9 cellular contexts compared by ENCODE assay signal in genomic region chr2:121479882-121480522, GRCh38. TPM values are rescaled to one million over a fixed set of nuclear protein-coding genes. Genes with fewer than 3 reads are reported as not detected.
A peak's percentile ranks its signal among the peaks of the same experiment; 100 is the strongest.
DNase-seq lines count a peak whose midpoint lies in the region; ATAC-seq and TF ChIP-seq lines count a peak whose summit lies in the region.
"Had no signal": no experiment of that assay in that cellular context is flagged by ENCODE, and none has a peak within 500 bp of the region (broad histone marks: within the 10 kb centered on the region; RNA-seq: fewer than 3 reads in every experiment).

No MANE protein-coding gene starts in this region.

- H3K27me3 ChIP-seq in Peyer's patch (no peaks in the 10 kb centered on the region), right cardiac atrium (ENCODE audit: control insufficient read depth, insufficient read depth) (no peaks in the 10 kb centered on the region)
- H3K27me3 ChIP-seq: neutrophil had no signal

- ATAC-seq in Right ventricle myocardium inferior (peak; percentile 47), right cardiac atrium (peak; percentile 56 to 68), GM21367 (IDR thresholded peaks at IDR 0.05; ENCODE audit: unreplicated experiment) (no peak)

- H3K4me1 ChIP-seq in Peyer's patch (peaks cover 0 to 35% (median 0%) of the 10 kb centered on the region in 4 donors), right cardiac atrium (ENCODE audit: control insufficient read depth, insufficient read depth, low read length) (peaks cover 13% of the 10 kb centered on the region)

- peaks cover 9% of the 10 kb centered on the region for H3K36me3 Mint-ChIP-seq in activated T-helper 1 cell treated with anti-CD3 and anti-CD28 coated beads, Interleukin-12 subunit alpha, Interleukin-12 subunit beta, Interleukin-2, Interleukin-4 antibody, amounts not matched to agents 30 ng/mL and 10 ng/mL and 1 ng/mL, durations not matched to agents 14 hours and 24 hours and 36 hours (ENCODE audit: low read depth)

- 47% methylated on average over 8 of the region's 8 CpGs for WGBS in right cardiac atrium

- H3K36me3 ChIP-seq in Peyer's patch: no peaks in the 10 kb centered on the region

- H3K4me3 ChIP-seq in Peyer's patch (no peak overlapping the region), right cardiac atrium (ENCODE audit: low read length) (no peak overlapping the region)

- intact Hi-C loops in Right ventricle myocardium inferior (cut with DNase I): loop anchor here (5.0 kb wide), 1 partner anchor 47 kb away; no protein-coding TSS in a partner anchor
- intact Hi-C loops in cardiac septum (cut with DNase I): no loop called here
- intact Hi-C loops in right cardiac atrium (cut with DNase I): no loop called here
- intact Hi-C loops in activated T-helper 1 cell treated with anti-CD3 and anti-CD28 coated beads, Interleukin-12 subunit alpha, Interleukin-12 subunit beta, Interleukin-2, Interleukin-4 antibody, amounts not matched to agents 30 ng/mL and 10 ng/mL and 1 ng/mL, durations not matched to agents 14 hours and 24 hours and 36 hours (cut with micrococcal nuclease): no loop called here

- no peaks in the 10 kb centered on the region for H3K9me3 Mint-ChIP-seq in activated T-helper 1 cell treated with anti-CD3 and anti-CD28 coated beads, Interleukin-12 subunit alpha, Interleukin-12 subunit beta, Interleukin-2, Interleukin-4 antibody, amounts not matched to agents 30 ng/mL and 10 ng/mL and 1 ng/mL, durations not matched to agents 14 hours and 24 hours and 36 hours

- no peak overlapping the region for H3K27ac Mint-ChIP-seq in activated T-helper 1 cell treated with anti-CD3 and anti-CD28 coated beads, Interleukin-12 subunit alpha, Interleukin-12 subunit beta, Interleukin-2, Interleukin-4 antibody, amounts not matched to agents 30 ng/mL and 10 ng/mL and 1 ng/mL, durations not matched to agents 14 hours and 24 hours and 36 hours

- no peak overlapping the region for H3K4me3 Mint-ChIP-seq in activated T-helper 1 cell treated with anti-CD3 and anti-CD28 coated beads, Interleukin-12 subunit alpha, Interleukin-12 subunit beta, Interleukin-2, Interleukin-4 antibody, amounts not matched to agents 30 ng/mL and 10 ng/mL and 1 ng/mL, durations not matched to agents 14 hours and 24 hours and 36 hours

- H3K27me3 Mint-ChIP-seq in activated T-helper 1 cell treated with anti-CD3 and anti-CD28 coated beads, Interleukin-12 subunit alpha, Interleukin-12 subunit beta, Interleukin-2, Interleukin-4 antibody, amounts not matched to agents 30 ng/mL and 10 ng/mL and 1 ng/mL, durations not matched to agents 14 hours and 24 hours and 36 hours (ENCODE audit: insufficient read depth): no peaks in the 10 kb centered on the region

- peak in 4 of 6 experiments; percentile 28 to 63 (median 44) for TF ChIP-seq CTCF in Peyer's patch (IDR thresholded peaks at IDR 0.05)

- no peak for TF ChIP-seq POLR2A in Peyer's patch (IDR thresholded peaks at IDR 0.05)

- no peak for DNase-seq in Right ventricle myocardium inferior (ENCODE audit: missing footprints)
- no peak for DNase-seq in cardiac septum (ENCODE audit: low spot score)
- DNase-seq in Peyer's patch: peak in 2 of 3 donors; percentile 60 to 75
- peak in 2 of 3 donors; percentile 20 to 46 for DNase-seq in right cardiac atrium
- DNase-seq in activated gamma-delta T cell (lab: John Stamatoyannopoulos, UW): no peak
- no peak for DNase-seq in activated T-helper 1 cell treated with anti-CD3 and anti-CD28 coated beads, Interleukin-12 subunit alpha, Interleukin-12 subunit beta, Interleukin-2, Interleukin-4 antibody, amounts not matched to agents 30 ng/mL and 10 ng/mL and 1 ng/mL, durations not matched to agents 14 hours and 24 hours and 36 hours (ENCODE audit: low spot score)
- DNase-seq in activated naive CD4-positive, alpha-beta T cell (lab: John Stamatoyannopoulos, UW): no peak

- H3K27ac ChIP-seq in Peyer's patch (peak overlapping the region in 1 of 4 donors; percentile 30), right cardiac atrium (ENCODE audit: low read length) (peak overlapping the region; percentile 1)
- H3K27ac ChIP-seq: neutrophil had no signal

- no peaks in the 10 kb centered on the region for H3K4me1 Mint-ChIP-seq in activated T-helper 1 cell treated with anti-CD3 and anti-CD28 coated beads, Interleukin-12 subunit alpha, Interleukin-12 subunit beta, Interleukin-2, Interleukin-4 antibody, amounts not matched to agents 30 ng/mL and 10 ng/mL and 1 ng/mL, durations not matched to agents 14 hours and 24 hours and 36 hours (ENCODE audit: low read depth)

- H3K9me3 ChIP-seq in Peyer's patch (no peaks in the 10 kb centered on the region), right cardiac atrium (ENCODE audit: control insufficient read depth, low read length) (no peaks in the 10 kb centered on the region)
- H3K9me3 ChIP-seq: neutrophil had no signal

RNA-seq across cellular contexts. Expression of gene RNU4ATAC, which starts 50.7 kb away (rescaled TPM):
- 10.4 TPM for total RNA-seq in Right ventricle myocardium inferior
- not detected for total RNA-seq in cardiac septum
- total RNA-seq in Peyer's patch: under 1 TPM in 1 of 4 donors, not detected in 3; under 0.01 TPM
- total RNA-seq in right cardiac atrium: 10 to 100 TPM in 1 of 4 donors, not detected in 3; 12.7 TPM
- not detected for polyA plus RNA-seq in right cardiac atrium
- not detected in 2 replicates for total RNA-seq in activated T-helper 1 cell treated with anti-CD3 and anti-CD28 coated beads, Interleukin-12 subunit alpha, Interleukin-12 subunit beta, Interleukin-2, Interleukin-4 antibody, amounts not matched to agents 30 ng/mL and 10 ng/mL and 1 ng/mL, durations not matched to agents 14 hours and 24 hours and 36 hours

Comparison
In these comparisons a context has a peak if more than half of its experiments do, and no peak if none do; other contexts are left out.
1. DNase-seq: peak in Peyer's patch (2 of 3) and right cardiac atrium (2 of 3); none in Right ventricle myocardium inferior (single experiment), cardiac septum (single experiment), activated gamma-delta T cell (single experiment), activated T-helper 1 cell treated with anti-CD3 and anti-CD28 coated beads, Interleukin-12 subunit alpha, Interleukin-12 subunit beta, Interleukin-2, Interleukin-4 antibody, amounts not matched to agents 30 ng/mL and 10 ng/mL and 1 ng/mL, durations not matched to agents 14 hours and 24 hours and 36 hours (single experiment) and activated naive CD4-positive, alpha-beta T cell (0 of 4).